In the genomic region with DNA sequence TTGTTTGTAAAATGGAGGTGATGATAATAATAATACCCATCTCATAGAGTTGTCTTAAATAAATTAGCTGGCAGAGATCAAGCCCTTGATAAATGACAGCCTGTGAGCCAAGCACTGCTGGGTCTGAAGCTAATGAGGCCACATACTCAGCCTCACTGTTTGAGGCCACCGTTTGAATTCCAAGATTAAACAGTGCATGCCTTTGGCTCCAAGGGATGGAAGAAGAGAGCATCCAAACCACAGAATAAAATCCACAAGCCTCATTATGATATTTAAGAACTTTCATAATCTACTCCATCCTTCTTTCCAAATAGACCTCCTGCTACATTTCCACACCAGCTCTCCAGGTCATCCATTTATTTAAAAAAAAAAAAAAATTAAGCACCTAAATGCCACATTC, we compare ENCODE assay signal across 21 cellular contexts.
"Had no signal": no experiment of that assay in that cellular context is flagged by ENCODE, and none has a peak within 500 bp of the region (broad histone marks: within the 10 kb centered on the region; RNA-seq: fewer than 3 reads in every experiment).

No MANE protein-coding gene starts in this region.

- H3K36me3 Mint-ChIP-seq: stimulated activated memory B cell treated with anti-CD40 and anti-IgM and Interleukin-4, amounts not matched to agents 10 μg/mL and 1 μg/mL and 100 μg/mL, for 72 hours had no signal

- H3K4me1 Mint-ChIP-seq: activated naive CD4-positive, alpha-beta T cell treated with anti-CD3 and anti-CD28 coated beads, Interleukin-2, amount 50 U/mL, for 24 hours; nephron; stimulated activated memory B cell treated with anti-CD40 and anti-IgM and Interleukin-4, amounts not matched to agents 10 μg/mL and 1 μg/mL and 100 μg/mL, for 72 hours had no signal

- H3K4me3 Mint-ChIP-seq: activated naive CD4-positive, alpha-beta T cell treated with anti-CD3 and anti-CD28 coated beads, Interleukin-2, amount 50 U/mL, for 24 hours; activated T-cell treated with anti-CD3 and anti-CD28 coated beads, Interleukin-2, amount 50 U/mL, for 72 hours; nephron; stimulated activated memory B cell treated with anti-CD40 and anti-IgM and Interleukin-4, amounts not matched to agents 10 μg/mL and 1 μg/mL and 100 μg/mL, for 72 hours had no signal

- H3K27ac ChIP-seq: body of pancreas, coronary artery, hepatocyte, parathyroid adenoma, right lobe of liver, thyroid gland, WERI-Rb-1 had no signal

- H3K9me3 Mint-ChIP-seq: activated naive CD4-positive, alpha-beta T cell treated with anti-CD3 and anti-CD28 coated beads, Interleukin-2, amount 50 U/mL, for 24 hours; activated T-cell treated with anti-CD3 and anti-CD28 coated beads, Interleukin-2, amount 50 U/mL, for 72 hours; nephron had no signal

- H3K27ac Mint-ChIP-seq: activated naive CD4-positive, alpha-beta T cell treated with anti-CD3 and anti-CD28 coated beads, Interleukin-2, amount 50 U/mL, for 24 hours; activated T-cell treated with anti-CD3 and anti-CD28 coated beads, Interleukin-2, amount 50 U/mL, for 72 hours; stimulated activated memory B cell treated with anti-CD40 and anti-IgM and Interleukin-4, amounts not matched to agents 10 μg/mL and 1 μg/mL and 100 μg/mL, for 72 hours had no signal

- H3K4me1 ChIP-seq: parathyroid adenoma, right lobe of liver, thyroid gland had no signal

- DNase-seq: activated CD4-positive, alpha-beta T cell treated with anti-CD3 and anti-CD28 coated beads for 1 hour; activated CD8-positive, alpha-beta memory T cell treated with anti-CD3 and anti-CD28 coated beads for 24 hours; activated effector memory CD4-positive, alpha-beta T cell treated with anti-CD3 and anti-CD28 coated beads, Interleukin-2, amount 50 U/mL, for 16 hours; activated T-cell treated with anti-CD3 and anti-CD28 coated beads, Interleukin-2, amount 50 U/mL, for 72 hours; adrenal gland; body of pancreas; foreskin fibroblast; left cardiac atrium; mesendoderm; right lobe of liver; stimulated activated CD4-positive, alpha-beta T cell treated with anti-CD3 and anti-CD28 coated beads, Interleukin-4, amount 100 ng/mL, for 24 hours; T-helper 2 cell; thyroid gland; WERI-Rb-1 had no signal

- H3K9me3 ChIP-seq: adrenal gland, body of pancreas, right lobe of liver, thyroid gland had no signal

- H3K4me3 ChIP-seq: adrenal gland, body of pancreas, coronary artery, hepatocyte, right lobe of liver, thyroid gland had no signal

- H3K27me3 Mint-ChIP-seq: activated naive CD4-positive, alpha-beta T cell treated with anti-CD3 and anti-CD28 coated beads, Interleukin-2, amount 50 U/mL, for 24 hours; stimulated activated memory B cell treated with anti-CD40 and anti-IgM and Interleukin-4, amounts not matched to agents 10 μg/mL and 1 μg/mL and 100 μg/mL, for 72 hours had no signal

- ATAC-seq: activated T-cell treated with anti-CD3 and anti-CD28 coated beads, Interleukin-2, amount 50 U/mL, for 72 hours; body of pancreas; esophagus mucosa; left cardiac atrium; right lobe of liver; stimulated activated memory B cell treated with anti-CD40 and anti-IgM and Interleukin-4, amounts not matched to agents 10 μg/mL and 1 μg/mL and 100 μg/mL, for 72 hours had no signal

- H3K36me3 ChIP-seq: right lobe of liver, thyroid gland, WERI-Rb-1 had no signal

- H3K27me3 ChIP-seq: adrenal gland, body of pancreas, hepatocyte, right lobe of liver, thyroid gland had no signal
